Comparison of ENCODE assay signal across 9 cellular contexts in genomic region chr6:143962644-143962929, GRCh38. TPM values are rescaled to one million over a fixed set of nuclear protein-coding genes. Genes with fewer than 3 reads are reported as not detected.
DNase-seq lines count a peak whose midpoint lies in the region; ATAC-seq and TF ChIP-seq lines count a peak whose summit lies in the region.
"Had no signal": no experiment of that assay in that cellular context is flagged by ENCODE, and none has a peak within 500 bp of the region (broad histone marks: within the 10 kb centered on the region; RNA-seq: fewer than 3 reads in every experiment).

No MANE protein-coding gene starts in this region.

- H3K27me3 Mint-ChIP-seq in endothelial cell (ENCODE audit: unreplicated experiment) = peaks cover 16% of the 10 kb centered on the region

- no peak overlapping the region for H4K8ac ChIP-seq in mesendoderm (ENCODE audit: low read depth, low read length)

- H3K79me1 ChIP-seq in mesendoderm (ENCODE audit: low read length) = no peaks in the 10 kb centered on the region

- H3K27ac ChIP-seq in mesendoderm (ENCODE audit: low read depth, low read length) (no peak overlapping the region), Peyer's patch (no peak overlapping the region)

- peak overlapping the region; percentile 95 for H3K27ac Mint-ChIP-seq in endothelial cell (ENCODE audit: unreplicated experiment)

- TF ChIP-seq POLR2A in Peyer's patch (IDR thresholded peaks at IDR 0.05) = no peak

- no peaks in the 10 kb centered on the region for H3K79me2 ChIP-seq in mesendoderm (ENCODE audit: control insufficient read depth, insufficient read depth, low read length)

- H2BK15ac ChIP-seq in mesendoderm (replicated peaks; ENCODE audit: low read depth) = no peak overlapping the region

- TF ChIP-seq CTCF in endothelial cell (IDR thresholded peaks at IDR 0.05; ENCODE audit: unreplicated experiment) (peak; percentile 74), Peyer's patch (IDR thresholded peaks at IDR 0.05) (peak in 1 of 6 experiments; percentile 19)

- H3K9me3 Mint-ChIP-seq in endothelial cell (ENCODE audit: unreplicated experiment) = no peaks in the 10 kb centered on the region

- H3K4ac ChIP-seq in mesendoderm (ENCODE audit: low read depth, low read length) = no peak overlapping the region

- H3K23ac ChIP-seq in mesendoderm (ENCODE audit: low read length) = no peak overlapping the region

- H3K36me3 ChIP-seq in mesendoderm (ENCODE audit: control insufficient read depth, insufficient read depth, low read length) = no peaks in the 10 kb centered on the region
- H3K36me3 ChIP-seq in Peyer's patch = no peaks in the 10 kb centered on the region

- no peaks in the 10 kb centered on the region for H3K9me3 ChIP-seq in Peyer's patch

- no peak overlapping the region for H3K18ac ChIP-seq in mesendoderm (ENCODE audit: low read length)

- H3K9ac ChIP-seq in mesendoderm (ENCODE audit: low read length) = no peak overlapping the region

- H2AK5ac ChIP-seq in mesendoderm (ENCODE audit: low read length) = no peak overlapping the region

- H3K4me1 ChIP-seq in mesendoderm (ENCODE audit: control insufficient read depth, low read depth, low read length) (peaks cover 38% of the 10 kb centered on the region), Peyer's patch (peaks cover 0 to 19% (median 0%) of the 10 kb centered on the region in 4 donors)

- no peak overlapping the region for H3K4me2 ChIP-seq in mesendoderm (ENCODE audit: low read length)

- H3K27me3 ChIP-seq in mesendoderm (ENCODE audit: insufficient read depth, low read length, poor library complexity) = peaks cover 40% of the 10 kb centered on the region
- no peaks in the 10 kb centered on the region for H3K27me3 ChIP-seq in Peyer's patch

- no peak overlapping the region for H4K5ac ChIP-seq in mesendoderm (ENCODE audit: low read length)

- peaks cover 44% of the 10 kb centered on the region for H3K36me3 Mint-ChIP-seq in endothelial cell (ENCODE audit: low read depth, unreplicated experiment)

- H3K4me3 ChIP-seq in mesendoderm (ENCODE audit: low read length) = no peak overlapping the region
- no peak overlapping the region for H3K4me3 ChIP-seq in Peyer's patch

- H3K4me1 Mint-ChIP-seq in endothelial cell (ENCODE audit: unreplicated experiment) = peaks cover 86% of the 10 kb centered on the region

- DNase-seq in AG20443 (ENCODE audit: low spot score) (peak; percentile 55), NCI-H69 (lab: John Stamatoyannopoulos, UW) (peak; percentile 17), endothelial cell (ENCODE audit: low spot score) (peak; percentile 31), mesendoderm (peak; percentile 74), H4 (ENCODE audit: low spot score) (no peak), Peyer's patch (no peak)
- DNase-seq: SHP77 treated with DMSO at 0.1 percent for 48 hours had no signal

- H3K4me3 Mint-ChIP-seq in endothelial cell (ENCODE audit: unreplicated experiment) = peak overlapping the region; percentile 23

- no peak for ATAC-seq in HG03175 (IDR thresholded peaks at IDR 0.05; ENCODE audit: unreplicated experiment)
- no peak for ATAC-seq in GM18858 (IDR thresholded peaks at IDR 0.05; ENCODE audit: unreplicated experiment)

- H3K56ac ChIP-seq in mesendoderm (ENCODE audit: low read length) = no peak overlapping the region

- WGBS in mesendoderm (ENCODE audit: extremely low coverage, insufficient coverage, low lambda C conversion rate) = no CpG with 5 or more reads among the region's 3 CpGs

- H2BK5ac ChIP-seq in mesendoderm (ENCODE audit: low read length) = no peak overlapping the region

- H2BK120ac ChIP-seq in mesendoderm (ENCODE audit: low read depth, low read length) = no peak overlapping the region

RNA-seq across cellular contexts. Expression of gene PLAGL1, which starts 45.5 kb away (rescaled TPM):
- total RNA-seq in endothelial cell (ENCODE audit: unreplicated experiment) (294 TPM), Peyer's patch (10 to 100 TPM; 12.1 to 27.2 (median 22.5) TPM)
- polyA plus RNA-seq in mesendoderm (2013, experiment 1 of 2) = 3.4 TPM
- 3.8 TPM for polyA plus RNA-seq in mesendoderm (2013, experiment 2 of 2)
- total RNA-seq in H4 (2014; rRNA removed; shearing (Covaris generic)) = 9.8 and 18.5 TPM in 2 replicates

Comparison
In these comparisons a context has a peak if more than half of its experiments do, and no peak if none do; other contexts are left out.
1. DNase-seq: peak in AG20443 (single experiment), NCI-H69 (single experiment), endothelial cell (single experiment) and mesendoderm (single experiment); none in H4 (single experiment) and Peyer's patch (0 of 3).
2. RNA of gene PLAGL1, which starts 45.5 kb away (total RNA-seq): 294 TPM in endothelial cell (single experiment); 12.1 to 27.2 TPM in Peyer's patch and 9.8 to 18.5 TPM in H4; every median in the first group is over 10 times any median in the second.